8 cellular contexts compared by ENCODE assay signal in genomic region chr15:29672046-29672445, GRCh38.
DNase-seq lines count a peak whose midpoint lies in the region; ATAC-seq, FAIRE-seq and TF ChIP-seq lines count a peak whose summit lies in the region.
"Not testable (repeated sequence)": the region's sequence is repeated elsewhere in the genome, so short reads cannot be mapped to it uniquely, and the experiment has no call there.

No MANE protein-coding gene starts in this region.

- H3K9me3 ChIP-seq in BLaER1 treated with 17β-estradiol and CSF1 and Interleukin-3, amounts not matched to agents 10 nM and 100 nM (replicated peaks in 1 of 11); SJSA1 (replicated peaks); body of pancreas; kidney (ENCODE audit: control insufficient read depth in 1 of 2, low read length in 2 of 2); lower lobe of right lung; upper lobe of left lung: not testable (repeated sequence)

- H3K36me3 ChIP-seq in BLaER1 treated with 17β-estradiol and CSF1 and Interleukin-3, amounts not matched to agents 10 nM and 100 nM; SJSA1; body of pancreas (replicated peaks in 1 of 2; ENCODE audit: insufficient read depth in 1 of 2, low read depth in 2 of 2); kidney (ENCODE audit: control insufficient read depth in 1 of 2, insufficient read depth in 2 of 2, low read length in 2 of 2); lower lobe of right lung; upper lobe of left lung: not testable (repeated sequence)

- not testable (repeated sequence) for H3K27ac ChIP-seq in BLaER1 treated with 17β-estradiol and CSF1 and Interleukin-3, amounts not matched to agents 10 nM and 100 nM
- H3K27ac ChIP-seq in SJSA1 (peak overlapping the region; percentile 89), body of pancreas (peak overlapping the region; percentile 76 to 94 (median 88)), kidney (ENCODE audit: low read depth in 2 of 2, low read length in 2 of 2) (peak overlapping the region; percentile 90 to 95), lower lobe of right lung (peak overlapping the region; percentile 75), upper lobe of left lung (peak overlapping the region; percentile 7 to 72 (median 62))

- not testable (repeated sequence) for TF ChIP-seq EP300 in upper lobe of left lung (IDR thresholded peaks at IDR 0.05)

- DNase-seq in M059J (ENCODE audit: low read depth) (peak; percentile 42), SJSA1 (ENCODE audit: low read depth in 1 of 2, low spot score in 2 of 2) (peak in 1 of 2 experiments; percentile 44)
- DNase-seq in body of pancreas; kidney; lower lobe of right lung; progenitor cell of endocrine pancreas (ENCODE audit: low spot score, unreplicated experiment); upper lobe of left lung: not testable (repeated sequence)

- H3K4me2 ChIP-seq in BLaER1 treated with 17β-estradiol and CSF1 and Interleukin-3, amounts not matched to agents 10 nM and 100 nM = peak overlapping the region in 8 of 11 experiments; percentile 16 to 60 (median 46); a peak in 14 of 22 replicates

- intact Hi-C loops in body of pancreas (cut with DNase I); kidney (cut with DNase I); lower lobe of right lung (cut with DNase I): not testable (repeated sequence)

- not testable (repeated sequence) for FAIRE-seq in kidney (lab: Jason Lieb, UNC)

- not testable (repeated sequence) for H3K4me3 ChIP-seq in BLaER1 treated with 17β-estradiol and CSF1 and Interleukin-3, amounts not matched to agents 10 nM and 100 nM; SJSA1; body of pancreas; kidney (ENCODE audit: low read length in 2 of 2); lower lobe of right lung; upper lobe of left lung

- H3K9ac ChIP-seq in BLaER1 treated with 17β-estradiol and CSF1 and Interleukin-3, amounts not matched to agents 10 nM and 100 nM; kidney (ENCODE audit: low read length in 2 of 2): not testable (repeated sequence)

- WGBS in body of pancreas, 2 donors = 81% methylated on average over 7 of the region's 7 CpGs
- 86 to 94% methylated on average over 7 of the region's 7 CpGs for WGBS in upper lobe of left lung, 2 donors

- H3K27ac Mint-ChIP-seq in progenitor cell of endocrine pancreas = peak overlapping the region; percentile 29

- not testable (repeated sequence) for H3K27me3 Mint-ChIP-seq in progenitor cell of endocrine pancreas

- H3K27me3 ChIP-seq in BLaER1 treated with 17β-estradiol and CSF1 and Interleukin-3, amounts not matched to agents 10 nM and 100 nM = peaks cover 12 to 34% (median 23%) of the 10 kb centered on the region in 11 experiments; a peak in 21 of 22 replicates
- not testable (repeated sequence) for H3K27me3 ChIP-seq in SJSA1 (replicated peaks); body of pancreas; upper lobe of left lung
- peaks cover 12% of the 10 kb centered on the region for H3K27me3 ChIP-seq in lower lobe of right lung (ENCODE audit: low read depth)

- TF ChIP-seq CTCF in body of pancreas (IDR thresholded peaks at IDR 0.05); kidney (IDR thresholded peaks at IDR 0.05; ENCODE audit: borderline replicate concordance, extremely low read depth, insufficient read depth); lower lobe of right lung (IDR thresholded peaks at IDR 0.05); progenitor cell of endocrine pancreas (IDR thresholded peaks at IDR 0.05; ENCODE audit: unreplicated experiment); upper lobe of left lung (IDR thresholded peaks at IDR 0.05): not testable (repeated sequence)

- H3K36me3 Mint-ChIP-seq in progenitor cell of endocrine pancreas (ENCODE audit: insufficient read depth) = not testable (repeated sequence)

- H3K4me3 Mint-ChIP-seq in progenitor cell of endocrine pancreas (ENCODE audit: low read depth) = not testable (repeated sequence)

- peaks cover 0 to 12% (median 6%) of the 10 kb centered on the region in 11 experiments; a peak in 8 of 22 replicates for H4K20me1 ChIP-seq in BLaER1 treated with 17β-estradiol and CSF1 and Interleukin-3, amounts not matched to agents 10 nM and 100 nM

- not testable (repeated sequence) for H3K9me3 Mint-ChIP-seq in progenitor cell of endocrine pancreas (ENCODE audit: low read depth)

- not testable (repeated sequence) for TF ChIP-seq POLR2A in body of pancreas (IDR thresholded peaks at IDR 0.05); upper lobe of left lung (IDR thresholded peaks at IDR 0.05)

- H3K4me1 Mint-ChIP-seq in progenitor cell of endocrine pancreas (ENCODE audit: low read depth) = peaks cover 14% of the 10 kb centered on the region

- ATAC-seq in body of pancreas; lower lobe of right lung; upper lobe of left lung (ENCODE audit: low FRiP score in 2 of 2): not testable (repeated sequence)

- peaks cover 17 to 43% (median 32%) of the 10 kb centered on the region in 10 experiments for H3K4me1 ChIP-seq in BLaER1 treated with 17β-estradiol and CSF1 and Interleukin-3, amounts not matched to agents 10 nM and 100 nM
- peaks cover 63% of the 10 kb centered on the region for H3K4me1 ChIP-seq in SJSA1 (replicated peaks)
- peaks cover 44% of the 10 kb centered on the region for H3K4me1 ChIP-seq in body of pancreas
- peaks cover 19 to 20% of the 10 kb centered on the region in 2 donors for H3K4me1 ChIP-seq in kidney (ENCODE audit: control insufficient read depth in 1 of 2, insufficient read depth in 1 of 2, low read depth in 1 of 2, low read length in 2 of 2)
- peaks cover 17% of the 10 kb centered on the region for H3K4me1 ChIP-seq in lower lobe of right lung
- H3K4me1 ChIP-seq in upper lobe of left lung = peaks cover 0 to 28% (median 15%) of the 10 kb centered on the region in 4 donors
